ENCODE assay signal across 1 cellular context in genomic region chr21:44049182-44049581, GRCh38.
TF ChIP-seq lines count a peak whose summit lies in the region.

No MANE protein-coding gene starts in this region.

TF ChIP-seq in HEK293, 187 proteins besides CTCF, POLR2A, EP300 and RAD21 (continued from another document):
- no peak for TF ChIP-seq PATZ1 (tag by site-specific recombination; IDR thresholded peaks at IDR 0.05)
- TF ChIP-seq ZNF701 (tag by site-specific recombination; IDR thresholded peaks at IDR 0.05), result no peak
- no peak for TF ChIP-seq KLF16 (tag by site-specific recombination; IDR thresholded peaks at IDR 0.05)
- no peak for TF ChIP-seq ZNF449 (tag by site-specific recombination; IDR thresholded peaks at IDR 0.05)
- peak; percentile 79; the same call in 1 of the 2 replicates for TF ChIP-seq WT1 (tag by site-specific recombination; IDR thresholded peaks at IDR 0.05)
- no peak for TF ChIP-seq ZNF658 (tag by site-specific recombination; IDR thresholded peaks at IDR 0.05)
- no peak for TF ChIP-seq ZNF366 (tag by site-specific recombination; conservative IDR thresholded peaks at IDR 0.05)
- no peak for TF ChIP-seq ZFHX2 (tag by site-specific recombination; conservative IDR thresholded peaks at IDR 0.05)
- no peak for TF ChIP-seq ZNF175 (tag by site-specific recombination; IDR thresholded peaks at IDR 0.05)
- TF ChIP-seq ZNF473 (tag by site-specific recombination; IDR thresholded peaks at IDR 0.05), result no peak
- no peak for TF ChIP-seq ZBTB8A (tag by site-specific recombination; IDR thresholded peaks at IDR 0.05)
- TF ChIP-seq SP3 (tag by site-specific recombination; IDR thresholded peaks at IDR 0.05), result no peak
